16 cellular contexts compared by ENCODE assay signal in genomic region chr6:16273266-16273665, GRCh38. TPM values are rescaled to one million over a fixed set of nuclear protein-coding genes. Genes with fewer than 3 reads are reported as not detected.
A peak's percentile ranks its signal among the peaks of the same experiment; 100 is the strongest.
DNase-seq lines count a peak whose midpoint lies in the region; ATAC-seq and TF ChIP-seq lines count a peak whose summit lies in the region.
"Had no signal": no experiment of that assay in that cellular context is flagged by ENCODE, and none has a peak within 500 bp of the region (broad histone marks: within the 10 kb centered on the region; RNA-seq: fewer than 3 reads in every experiment).

No MANE protein-coding gene starts in this region.

- peaks cover 13% of the 10 kb centered on the region for H3K4me1 ChIP-seq in GM23248 (ENCODE audit: insufficient read depth)
- H3K4me1 ChIP-seq: parathyroid adenoma had no signal

- H3K4me1 Mint-ChIP-seq in T-helper 17 cell, result no peaks in the 10 kb centered on the region
- H3K4me1 Mint-ChIP-seq: activated CD4-positive, alpha-beta T cell treated with anti-CD3 and anti-CD28 coated beads for 36 hours had no signal

- peak; percentile 21 for DNase-seq in AG04449 (ENCODE audit: low read depth, low spot score)
- DNase-seq in GM23248, result peak; percentile 28
- peak; percentile 10 for DNase-seq in amniotic stem cell (lab: John Stamatoyannopoulos, UW)
- DNase-seq in fibroblast of villous mesenchyme (ENCODE audit: low read depth), result peak; percentile 44
- no peak for DNase-seq in NAMALWA (ENCODE audit: low spot score)
- no peak for DNase-seq in GM20000 (ENCODE audit: low spot score)
- DNase-seq in HuH-7.5 (ENCODE audit: low spot score), result no peak
- DNase-seq in T-helper 17 cell, result no peak
- DNase-seq: activated CD4-positive, alpha-beta T cell treated with anti-CD3 and anti-CD28 coated beads for 36 hours; DMS 273 treated with DMSO at 0.1 percent for 48 hours; NCI-H146; NCI-H526 treated with DMSO at 0.1 percent for 48 hours; RPMI8226 had no signal

- H4K20me1 ChIP-seq in GM23248 (ENCODE audit: insufficient read depth), result no peaks in the 10 kb centered on the region

- H3K9me2 ChIP-seq in GM23248 (ENCODE audit: insufficient read depth), result no peaks in the 10 kb centered on the region

- H3F3A ChIP-seq in GM23248 (ENCODE audit: insufficient read depth), result no peaks in the 10 kb centered on the region

- WGBS in GM23248 (ENCODE audit: low coverage in 1 of 2, low lambda C conversion rate in 2 of 2, missing lambda C conversion rate in 2 of 2), 2 experiments, result 76 to 96% methylated on average over 1 of the region's 1 CpG

- H3K27me3 ChIP-seq in GM23248 (replicated peaks; ENCODE audit: insufficient read depth), result no peaks in the 10 kb centered on the region
- H3K27me3 ChIP-seq: ascending aorta had no signal

- H3K36me3 Mint-ChIP-seq in T-helper 17 cell (ENCODE audit: low read depth), result peaks cover 6% of the 10 kb centered on the region

- no peak overlapping the region for H3K27ac ChIP-seq in GM23248
- H3K27ac ChIP-seq: ascending aorta, parathyroid adenoma had no signal

- H3K9ac ChIP-seq in GM23248, result no peak overlapping the region
- H3K9ac ChIP-seq: parathyroid adenoma had no signal

- POLR2A ChIA-PET in AG04449 (lab: Yijun Ruan, JAX), result no interaction called here

- peaks cover 21% of the 10 kb centered on the region for H3K27me3 Mint-ChIP-seq in T-helper 17 cell
- H3K27me3 Mint-ChIP-seq: activated CD4-positive, alpha-beta T cell treated with anti-CD3 and anti-CD28 coated beads for 36 hours had no signal

- no peak for TF ChIP-seq CTCF in AG04449 (IDR thresholded peaks at IDR 0.05; ENCODE audit: insufficient read depth, low read length, missing control alignments)
- no peak for TF ChIP-seq CTCF in fibroblast of villous mesenchyme (IDR thresholded peaks at IDR 0.05; ENCODE audit: insufficient read depth, low read depth, low read length)
- no peak for TF ChIP-seq CTCF in GM20000 (IDR thresholded peaks at IDR 0.05; ENCODE audit: extremely low read depth, missing control alignments)

- H3K36me3 ChIP-seq in GM23248 (ENCODE audit: low read depth), result no peaks in the 10 kb centered on the region
- H3K36me3 ChIP-seq: ascending aorta had no signal

- H3K9me3 ChIP-seq in GM23248 (ENCODE audit: low read depth) (no peaks in the 10 kb centered on the region), T-helper 17 cell (ENCODE audit: control insufficient read depth, low read length, poor library complexity, severe bottlenecking) (no peaks in the 10 kb centered on the region)
- H3K9me3 ChIP-seq: ascending aorta had no signal

- no peak overlapping the region for H3K4me3 Mint-ChIP-seq in T-helper 17 cell
- H3K4me3 Mint-ChIP-seq: activated CD4-positive, alpha-beta T cell treated with anti-CD3 and anti-CD28 coated beads for 36 hours; T-helper 1 cell treated with Interleukin-12 subunit alpha and Interleukin-12 subunit beta and Interleukin-4 antibody, amounts not matched to agents 30 μg/mL and 1 μg/mL, for 36 hours had no signal

- no peak overlapping the region for H2AFZ ChIP-seq in GM23248
- H2AFZ ChIP-seq: parathyroid adenoma had no signal

- ATAC-seq in T-helper 17 cell, result no peak
- ATAC-seq: activated CD4-positive, alpha-beta T cell treated with anti-CD3 and anti-CD28 coated beads for 36 hours had no signal

- no peak overlapping the region for H3K4me2 ChIP-seq in GM23248 (ENCODE audit: unreplicated experiment)

- in situ Hi-C loops in GM23248 (cut with MboI), result no loop called here

- no peaks in the 10 kb centered on the region for H3K79me2 ChIP-seq in GM23248 (ENCODE audit: insufficient read depth)
- H3K79me2 ChIP-seq: parathyroid adenoma had no signal

- H3K4me3 ChIP-seq in AG04449 (ENCODE audit: low read depth, low read length), result no peak overlapping the region
- no peak overlapping the region for H3K4me3 ChIP-seq in GM23248
- no peak overlapping the region for H3K4me3 ChIP-seq in fibroblast of villous mesenchyme (ENCODE audit: low read depth, low read length)
- H3K4me3 ChIP-seq: ascending aorta had no signal

- no peak overlapping the region for H3K27ac Mint-ChIP-seq in T-helper 17 cell
- H3K27ac Mint-ChIP-seq: activated CD4-positive, alpha-beta T cell treated with anti-CD3 and anti-CD28 coated beads for 36 hours; T-helper 1 cell treated with Interleukin-12 subunit alpha and Interleukin-12 subunit beta and Interleukin-4 antibody, amounts not matched to agents 30 μg/mL and 1 μg/mL, for 36 hours had no signal

- CTCF ChIA-PET in AG04449 (lab: Yijun Ruan, JAX), result interaction anchor here (1.0 to 7.4 kb wide), 3 partner anchors 8 to 29 kb away, joined by 3 to 138 read pairs (median 3); no protein-coding TSS in a partner anchor

RNA-seq across cellular contexts. Expression of gene GMPR, which starts 34.9 kb away (rescaled TPM):
- total RNA-seq in GM23248 (2014; rRNA removed; shearing (Covaris generic)), result 0.63 and 2.2 TPM in 2 replicates
- 1.5 and 2.3 TPM in 2 replicates for polyA plus RNA-seq in GM23248 (2016; fragmentation: Nextera tagmentation; extraction: Ambion mirVana)
- total RNA-seq in fibroblast of villous mesenchyme (4.7 and 7.1 TPM in 2 replicates), T-helper 17 cell (10 to 100 TPM in 1 of 2 donors, under 1 TPM in 1; 0.52 to 33.6 TPM)

Comparison
In these comparisons a context has a peak if more than half of its experiments do, and no peak if none do; other contexts are left out.
1. DNase-seq: peak in AG04449 (single experiment), GM23248 (single experiment), amniotic stem cell (single experiment) and fibroblast of villous mesenchyme (single experiment); none in NAMALWA (single experiment), GM20000 (single experiment), HuH-7.5 (single experiment) and T-helper 17 cell (0 of 3).